13 cellular contexts compared by ENCODE assay signal in the genomic region with DNA sequence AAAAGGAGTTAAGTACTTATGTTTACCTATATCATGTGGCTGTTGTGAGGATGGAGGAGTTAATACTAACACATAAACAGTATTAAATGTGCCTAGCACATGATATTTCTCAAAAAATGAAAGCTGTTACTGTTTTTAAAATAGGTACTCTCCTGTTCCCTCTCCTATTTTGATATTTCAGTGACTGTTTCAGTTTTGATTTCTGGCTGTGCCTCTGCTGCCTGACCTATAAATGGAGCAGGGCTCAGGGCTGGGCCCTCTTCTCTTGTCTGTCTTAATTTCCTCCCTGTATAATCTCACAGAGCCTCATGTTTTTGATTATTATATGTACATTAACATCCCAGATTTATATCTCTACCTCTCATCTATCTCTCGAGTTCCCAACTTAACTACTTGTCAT.
DNase-seq lines count a peak whose midpoint lies in the region; ATAC-seq, FAIRE-seq and TF ChIP-seq lines count a peak whose summit lies in the region.
"Had no signal": no experiment of that assay in that cellular context is flagged by ENCODE, and none has a peak within 500 bp of the region (broad histone marks: within the 10 kb centered on the region; RNA-seq: fewer than 3 reads in every experiment).

No MANE protein-coding gene starts in this region.

- ATAC-seq in GM21737 (IDR thresholded peaks at IDR 0.05; ENCODE audit: unreplicated experiment) (peak; percentile 94), HG03139 (IDR thresholded peaks at IDR 0.05; ENCODE audit: unreplicated experiment) (peak; percentile 82), pancreas (no peak)
- ATAC-seq: activated CD8-positive, alpha-beta memory T cell treated with anti-CD3 and anti-CD28 coated beads, Interleukin-2, amount 10 ng/mL, durations not matched to agents 7 days and 5 days had no signal

- H3K36me3 ChIP-seq in pancreas, result no peaks in the 10 kb centered on the region
- H3K36me3 ChIP-seq: thoracic aorta had no signal

- H3K27ac ChIP-seq in substantia nigra (ENCODE audit: low read depth, low read length, poor library complexity, severe bottlenecking) (peak overlapping the region; percentile 33), pancreas (no peak overlapping the region)
- H3K27ac ChIP-seq: thoracic aorta had no signal

- no peak for TF ChIP-seq CTCF in pancreas (IDR thresholded peaks at IDR 0.05)

- no peak for FAIRE-seq in pancreas (lab: Jason Lieb, UNC)
- FAIRE-seq: D721Med had no signal

- peaks cover 0 to 6% (median 0%) of the 10 kb centered on the region in 3 donors for H3K4me1 ChIP-seq in pancreas

- no peaks in the 10 kb centered on the region for H3K27me3 ChIP-seq in pancreas

- WGBS in pancreas, 2 donors, result 81 to 93% methylated on average over 1 of the region's 1 CpG

- intact Hi-C loops in pancreas (cut with DNase I), result loop anchor here in 2 of 3 donors (5.0 to 10.0 kb wide), 2 partner anchors 297 to 305 kb away; no protein-coding TSS in a partner anchor

- no peaks in the 10 kb centered on the region for H3K9me3 ChIP-seq in pancreas
- H3K9me3 ChIP-seq: thoracic aorta had no signal

- no peak overlapping the region for H3K4me3 ChIP-seq in pancreas
- H3K4me3 ChIP-seq: thoracic aorta had no signal

- DNase-seq in GM19238 (ENCODE audit: insufficient read length, low spot score) (peak; percentile 4), substantia nigra (lab: John Stamatoyannopoulos, UW) (no peak), AG08395 (ENCODE audit: low spot score) (no peak), pancreas (no peak), SKM-1 (lab: John Stamatoyannopoulos, UW; ENCODE audit: unreplicated experiment) (no peak)
- DNase-seq: activated CD8-positive, alpha-beta memory T cell treated with anti-CD3 and anti-CD28 coated beads, Interleukin-2, amount 10 ng/mL, durations not matched to agents 7 days and 5 days; IMR-90; NCI-H2029; T-helper 9 cell had no signal

Comparison
In these comparisons a context has a peak if more than half of its experiments do, and no peak if none do; other contexts are left out.
1. ATAC-seq: peak in GM21737 (single experiment) and HG03139 (single experiment); none in pancreas (0 of 4).